ENCODE assay signal across 15 cellular contexts in genomic region chr16:10590342-10590741, GRCh38. TPM values are rescaled to one million over a fixed set of nuclear protein-coding genes. Genes with fewer than 3 reads are reported as not detected.
A peak's percentile ranks its signal among the peaks of the same experiment; 100 is the strongest.
DNase-seq lines count a peak whose midpoint lies in the region; ATAC-seq and TF ChIP-seq lines count a peak whose summit lies in the region.
"Had no signal": no experiment of that assay in that cellular context is flagged by ENCODE, and none has a peak within 500 bp of the region (broad histone marks: within the 10 kb centered on the region; RNA-seq: fewer than 3 reads in every experiment).

No MANE protein-coding gene starts in this region.

- peaks cover 14% of the 10 kb centered on the region for H3K27me3 Mint-ChIP-seq in neural crest cell (ENCODE audit: low read depth)

- no peak overlapping the region for H3K4me3 ChIP-seq in left lung
- H3K4me3 ChIP-seq: BLaER1 treated with 17β-estradiol and CSF1 and Interleukin-3, amounts not matched to agents 10 nM and 100 nM had no signal

- peak; percentile 38 for ATAC-seq in left lung
- ATAC-seq: CD8-positive, alpha-beta T cell; HCT116 had no signal

- TF ChIP-seq CTCF in left lung (IDR thresholded peaks at IDR 0.05) (no peak), neural crest cell (conservative IDR thresholded peaks at IDR 0.05) (no peak)

- peaks cover 12% of the 10 kb centered on the region for H3K4me1 Mint-ChIP-seq in neural crest cell

- no peaks in the 10 kb centered on the region for H3K36me3 ChIP-seq in left lung
- H3K36me3 ChIP-seq: BLaER1 treated with 17β-estradiol and CSF1 and Interleukin-3, amounts not matched to agents 10 nM and 100 nM had no signal

- intact Hi-C loops in left lung (cut with DNase I) = no loop called here

- no peak overlapping the region for H3K4me3 Mint-ChIP-seq in neural crest cell
- H3K4me3 Mint-ChIP-seq: B cell; CD8-positive, alpha-beta T cell; HFFc6 had no signal

- H3K36me3 Mint-ChIP-seq in neural crest cell (ENCODE audit: low read depth) = no peaks in the 10 kb centered on the region
- H3K36me3 Mint-ChIP-seq: CD8-positive, alpha-beta T cell had no signal

- H3K9me3 ChIP-seq in left lung = no peaks in the 10 kb centered on the region
- H3K9me3 ChIP-seq: BLaER1 treated with 17β-estradiol and CSF1 and Interleukin-3, amounts not matched to agents 10 nM and 100 nM had no signal

- DNase-seq in HT1080 (ENCODE audit: low read depth) (peak; percentile 8), left lung (no peak), neural crest cell (ENCODE audit: low read depth, low spot score) (no peak), iPS-NIHi7 (ENCODE audit: extremely low spot score) (no peak), putamen (ENCODE audit: low spot score) (no peak)
- no peak for DNase-seq in stimulated activated naive CD4-positive, alpha-beta T cell (lab: John Stamatoyannopoulos, UW)
- DNase-seq: Calu3; CD8-positive, alpha-beta T cell; DMS79 treated with DMSO at 0.1 percent for 48 hours; GOT3; H7; HFFc6 had no signal

- H3K9me3 Mint-ChIP-seq in neural crest cell = no peaks in the 10 kb centered on the region
- H3K9me3 Mint-ChIP-seq: CD8-positive, alpha-beta T cell; HFFc6 had no signal

- H3K27ac Mint-ChIP-seq in neural crest cell (ENCODE audit: unreplicated experiment) = peak overlapping the region; percentile 43
- H3K27ac Mint-ChIP-seq: B cell; CD8-positive, alpha-beta T cell; HFFc6 had no signal

- peaks cover 2 to 7% of the 10 kb centered on the region in 2 donors for H3K4me1 ChIP-seq in left lung

- H3K27me3 ChIP-seq in left lung = no peaks in the 10 kb centered on the region
- H3K27me3 ChIP-seq: BLaER1 treated with 17β-estradiol and CSF1 and Interleukin-3, amounts not matched to agents 10 nM and 100 nM had no signal

- no peak overlapping the region for H3K27ac ChIP-seq in left lung
- H3K27ac ChIP-seq: BLaER1 treated with 17β-estradiol and CSF1 and Interleukin-3, amounts not matched to agents 10 nM and 100 nM had no signal

RNA-seq across cellular contexts. Expression of gene EMP2, which starts 9.9 kb away (rescaled TPM):
- total RNA-seq in HT1080 (2014; rRNA removed; shearing (Covaris generic)) = 11.2 and 12.3 TPM in 2 replicates
- polyA plus RNA-seq in HT1080 (2015; cell fraction: cytosol; rRNA removed) = 9.9 and 10.0 TPM in 2 replicates
- polyA plus RNA-seq in HT1080 (2015; cell fraction: nucleus; rRNA removed) = 7.6 and 7.8 TPM in 2 replicates
- total RNA-seq in left lung (100 to 1,000 TPM; 263 to 487 TPM), neural crest cell (23.4 and 28.1 TPM in 2 replicates)
- total RNA-seq: B cell; CD8-positive, alpha-beta T cell had no signal
